10 cellular contexts compared by ENCODE assay signal in genomic region chr18:50298443-50299284, GRCh38. TPM values are rescaled to one million over a fixed set of nuclear protein-coding genes. Genes with fewer than 3 reads are reported as not detected.
DNase-seq lines count a peak whose midpoint lies in the region; ATAC-seq and TF ChIP-seq lines count a peak whose summit lies in the region.
"Had no signal": no experiment of that assay in that cellular context is flagged by ENCODE, and none has a peak within 500 bp of the region (broad histone marks: within the 10 kb centered on the region; RNA-seq: fewer than 3 reads in every experiment).

No MANE protein-coding gene starts in this region.

- no peak overlapping the region for H3K27ac ChIP-seq in suprapubic skin

- H3K4me3 ChIP-seq in iPS-18c (ENCODE audit: insufficient read depth, low read depth, low read length): peak overlapping the region; percentile 28; the same call in 1 of the 2 replicates
- H3K4me3 ChIP-seq in suprapubic skin: peak overlapping the region; percentile 47

- TF ChIP-seq POLR2A in suprapubic skin (IDR thresholded peaks at IDR 0.05): no peak

- no peaks in the 10 kb centered on the region for H3K9me3 Mint-ChIP-seq in T-helper 2 cell treated with Interferon-gamma antibody and Interleukin-4, amounts not matched to agents 5 μg/mL and 100 μg/mL, for 36 hours
- H3K9me3 Mint-ChIP-seq in activated T-helper 17 cell treated with anti-CD3 and anti-CD28 coated beads, Interleukin-2, amount 50 U/mL, for 72 hours: no peaks in the 10 kb centered on the region

- WGBS in suprapubic skin: 83% methylated on average over 5 of the region's 49 CpGs

- H3K4me1 ChIP-seq in suprapubic skin: peaks cover 12% of the 10 kb centered on the region
- H3K4me1 ChIP-seq: BE2C had no signal

- no peak overlapping the region for H3K27ac Mint-ChIP-seq in T-helper 2 cell treated with Interferon-gamma antibody and Interleukin-4, amounts not matched to agents 5 μg/mL and 100 μg/mL, for 36 hours
- H3K27ac Mint-ChIP-seq in activated T-helper 17 cell treated with anti-CD3 and anti-CD28 coated beads, Interleukin-2, amount 50 U/mL, for 72 hours: no peak overlapping the region

- peak overlapping the region; percentile 80 for H3K4me3 Mint-ChIP-seq in T-helper 2 cell treated with Interferon-gamma antibody and Interleukin-4, amounts not matched to agents 5 μg/mL and 100 μg/mL, for 36 hours
- peak overlapping the region; percentile 79 for H3K4me3 Mint-ChIP-seq in activated T-helper 17 cell treated with anti-CD3 and anti-CD28 coated beads, Interleukin-2, amount 50 U/mL, for 72 hours

- H3K36me3 Mint-ChIP-seq in T-helper 2 cell treated with Interferon-gamma antibody and Interleukin-4, amounts not matched to agents 5 μg/mL and 100 μg/mL, for 36 hours (ENCODE audit: low read depth): peaks cover 4% of the 10 kb centered on the region
- H3K36me3 Mint-ChIP-seq in activated T-helper 17 cell treated with anti-CD3 and anti-CD28 coated beads, Interleukin-2, amount 50 U/mL, for 72 hours (ENCODE audit: low read depth): no peaks in the 10 kb centered on the region

- H3K4me1 Mint-ChIP-seq in T-helper 2 cell treated with Interferon-gamma antibody and Interleukin-4, amounts not matched to agents 5 μg/mL and 100 μg/mL, for 36 hours (ENCODE audit: low read depth): peaks cover 21% of the 10 kb centered on the region
- H3K4me1 Mint-ChIP-seq in activated T-helper 17 cell treated with anti-CD3 and anti-CD28 coated beads, Interleukin-2, amount 50 U/mL, for 72 hours: no peaks in the 10 kb centered on the region

- peaks cover 50% of the 10 kb centered on the region for H3K27me3 ChIP-seq in suprapubic skin

- no peak for ATAC-seq in activated T-helper 17 cell treated with anti-CD3 and anti-CD28 coated beads, Interleukin-2, amount 50 U/mL, for 72 hours (replicated peaks)
- ATAC-seq in GM21529 (IDR thresholded peaks at IDR 0.05; ENCODE audit: unreplicated experiment) (no peak), HG02798 (IDR thresholded peaks at IDR 0.05; ENCODE audit: poor library complexity, unreplicated experiment) (no peak)

- no peaks in the 10 kb centered on the region for H3K36me3 ChIP-seq in suprapubic skin
- H3K36me3 ChIP-seq: BE2C had no signal

- H3K9me3 ChIP-seq in iPS-18c (ENCODE audit: control insufficient read depth, insufficient read depth, low read length): no peaks in the 10 kb centered on the region
- no peaks in the 10 kb centered on the region for H3K9me3 ChIP-seq in suprapubic skin
- H3K9me3 ChIP-seq: BE2C had no signal

- no peak for TF ChIP-seq CTCF in suprapubic skin (IDR thresholded peaks at IDR 0.05)

- peaks cover 49% of the 10 kb centered on the region for H3K27me3 Mint-ChIP-seq in T-helper 2 cell treated with Interferon-gamma antibody and Interleukin-4, amounts not matched to agents 5 μg/mL and 100 μg/mL, for 36 hours (ENCODE audit: low read depth)
- H3K27me3 Mint-ChIP-seq in activated T-helper 17 cell treated with anti-CD3 and anti-CD28 coated beads, Interleukin-2, amount 50 U/mL, for 72 hours: peaks cover 22% of the 10 kb centered on the region

- no peak for DNase-seq in T-helper 2 cell treated with Interferon-gamma antibody and Interleukin-4, amounts not matched to agents 5 μg/mL and 100 μg/mL, for 36 hours (ENCODE audit: low spot score)
- DNase-seq in T-helper 2 cell (no peak), suprapubic skin (ENCODE audit: low spot score in 2 of 2) (no peak), DMS79 (lab: John Stamatoyannopoulos, UW) (no peak)

- no peak for TF ChIP-seq EP300 in suprapubic skin (IDR thresholded peaks at IDR 0.05)

RNA-seq across cellular contexts. Expression of gene CXXC1, which starts 11.2 kb away (rescaled TPM):
- total RNA-seq in activated T-helper 17 cell treated with anti-CD3 and anti-CD28 coated beads, Interleukin-2, amount 50 U/mL, for 72 hours: 100 to 1,000 TPM; 125 to 129 TPM
- total RNA-seq in suprapubic skin: 100 to 1,000 TPM; 102 to 193 (median 107) TPM

RNA-seq across cellular contexts. Expression of gene MBD1, which starts 17.3 kb away (rescaled TPM):
- 10 to 100 TPM; 89.9 to 98.7 TPM for total RNA-seq in activated T-helper 17 cell treated with anti-CD3 and anti-CD28 coated beads, Interleukin-2, amount 50 U/mL, for 72 hours
- 100 to 1,000 TPM; 107 to 145 (median 110) TPM for total RNA-seq in suprapubic skin

RNA-seq across cellular contexts. Expression of gene CFAP53, which starts 32.4 kb away (rescaled TPM):
- 1 to 10 TPM in 1 of 2 donors, under 1 TPM in 1; 0.61 to 3.0 TPM for total RNA-seq in activated T-helper 17 cell treated with anti-CD3 and anti-CD28 coated beads, Interleukin-2, amount 50 U/mL, for 72 hours
- total RNA-seq in suprapubic skin: under 1 TPM in 1 of 4 donors, not detected in 3; 0.34 TPM
- total RNA-seq: mononuclear cell had no signal
